In the genomic region with DNA sequence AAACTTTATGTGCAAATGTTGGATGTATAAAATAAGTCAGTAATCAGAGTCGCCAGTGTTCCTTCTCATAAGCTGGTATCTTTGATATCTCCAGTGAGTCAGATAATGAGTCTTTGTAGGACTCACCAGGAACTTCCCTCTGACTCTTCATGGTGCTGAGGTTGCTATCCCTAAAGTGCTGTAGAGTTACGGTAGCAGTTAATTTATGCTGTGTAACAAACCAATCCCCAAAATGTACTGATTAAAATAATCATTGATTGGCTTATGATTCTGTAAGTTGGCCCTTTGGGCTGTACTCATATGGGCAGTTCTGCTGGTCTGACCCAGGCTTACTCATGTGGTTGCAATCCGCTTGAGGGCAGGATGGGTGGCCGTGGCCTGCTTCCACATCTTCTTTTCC, we compare ENCODE assay signal across 23 cellular contexts. TPM values are rescaled to one million over a fixed set of nuclear protein-coding genes. Genes with fewer than 3 reads are reported as not detected.
DNase-seq lines count a peak whose midpoint lies in the region; FAIRE-seq and TF ChIP-seq lines count a peak whose summit lies in the region.
"Had no signal": no experiment of that assay in that cellular context is flagged by ENCODE, and none has a peak within 500 bp of the region (broad histone marks: within the 10 kb centered on the region; RNA-seq: fewer than 3 reads in every experiment).

No MANE protein-coding gene starts in this region.

- dilution Hi-C loops in mammary epithelial cell (cut with HindIII; ENCODE audit: low sequenced_read_pairs): no loop called here
- dilution Hi-C loops in keratinocyte (cut with MboI; ENCODE audit: extremely low pct_ligation_motif_present, low sequenced_read_pairs): no loop called here

- in situ Hi-C loops in mammary epithelial cell (cut with MboI; ENCODE audit: low sequenced_read_pairs in 2 of 2): loop anchor here in 1 of 2 donors (25.0 kb wide), 1 partner anchor 688 kb away; no protein-coding TSS in a partner anchor

- H3K79me2 ChIP-seq in mammary epithelial cell (ENCODE audit: insufficient read depth, low read length) (no peaks in the 10 kb centered on the region), keratinocyte (ENCODE audit: control insufficient read depth, insufficient read depth, low read length) (no peaks in the 10 kb centered on the region)

- intact Hi-C loops in mammary epithelial cell (cut with micrococcal nuclease): no loop called here
- intact Hi-C loops in MCF 10A (cut with micrococcal nuclease): no loop called here
- intact Hi-C loops in head of caudate nucleus (cut with DNase I): no loop called here

- H3K4me1 ChIP-seq in mammary epithelial cell (ENCODE audit: insufficient read depth, low read length): peaks cover 6% of the 10 kb centered on the region
- H3K4me1 ChIP-seq in keratinocyte (ENCODE audit: control insufficient read depth, extremely low read depth, insufficient read depth, low read length): peaks cover 8% of the 10 kb centered on the region
- H3K4me1 ChIP-seq: A549, HAP-1 had no signal

- no peaks in the 10 kb centered on the region for H3K9me3 ChIP-seq in mammary epithelial cell (replicated peaks; ENCODE audit: insufficient read depth, low read length)
- no peaks in the 10 kb centered on the region for H3K9me3 ChIP-seq in keratinocyte (ENCODE audit: control insufficient read depth, low read depth, low read length)
- H3K9me3 ChIP-seq: A549, HAP-1 had no signal

- CTCF ChIA-PET in mammary epithelial cell (lab: Charles Lee; ENCODE audit: low non-redundant PET): no interaction called here
- CTCF ChIA-PET in MCF 10A (lab: Yijun Ruan, JAX): no interaction called here

- H3K9me3 Mint-ChIP-seq in MCF 10A (ENCODE audit: unreplicated experiment): no peaks in the 10 kb centered on the region
- H3K9me3 Mint-ChIP-seq: CD4-positive, CD25-positive, alpha-beta regulatory T cell; CD8-positive, alpha-beta T cell; GM23338 had no signal

- H3K4me2 ChIP-seq in mammary epithelial cell (ENCODE audit: insufficient read depth, low read depth, low read length) (no peak overlapping the region), keratinocyte (ENCODE audit: control insufficient read depth, extremely low read depth, insufficient read depth, low read depth, low read length) (no peak overlapping the region)
- H3K4me2 ChIP-seq: A549, GM23338 had no signal

- H3K4me3 Mint-ChIP-seq in MCF 10A (ENCODE audit: unreplicated experiment): no peak overlapping the region
- H3K4me3 Mint-ChIP-seq: CD4-positive, CD25-positive, alpha-beta regulatory T cell; CD8-positive, alpha-beta T cell; GM23338 had no signal

- TF ChIP-seq CTCF in mammary epithelial cell (conservative IDR thresholded peaks at IDR 0.05 in 1 of 2, IDR thresholded peaks at IDR 0.05 in 1 of 2; ENCODE audit: extremely low read depth in 1 of 2, insufficient read depth in 1 of 2, low read depth in 1 of 2, low read length in 2 of 2): no peak
- no peak for TF ChIP-seq CTCF in MCF 10A (IDR thresholded peaks at IDR 0.05; ENCODE audit: unreplicated experiment)
- no peak for TF ChIP-seq CTCF in epithelial cell of esophagus (IDR thresholded peaks at IDR 0.05; ENCODE audit: insufficient read depth, low read depth, low read length, missing control alignments)
- no peak for TF ChIP-seq CTCF in keratinocyte (optimal IDR thresholded peaks at IDR 0.05 in 1 of 3, IDR thresholded peaks at IDR 0.05 in 1 of 3, conservative IDR thresholded peaks at IDR 0.05 in 1 of 3; ENCODE audit: extremely low read depth in 1 of 3, insufficient read depth in 2 of 3, low read length in 3 of 3)
- TF ChIP-seq CTCF in D721Med (IDR thresholded peaks at IDR 0.05; ENCODE audit: insufficient read depth, missing control alignments): no peak

- no peaks in the 10 kb centered on the region for H3K4me1 Mint-ChIP-seq in MCF 10A (ENCODE audit: insufficient read depth, unreplicated experiment)
- H3K4me1 Mint-ChIP-seq: CD4-positive, CD25-positive, alpha-beta regulatory T cell had no signal

- no peaks in the 10 kb centered on the region for H3K9me1 ChIP-seq in keratinocyte (ENCODE audit: control insufficient read depth, extremely low read depth, insufficient read depth, low read length)

- 84% methylated on average over 4 of the region's 4 CpGs for WGBS in mammary epithelial cell (ENCODE audit: low coverage, missing lambda C conversion rate)

- no peaks in the 10 kb centered on the region for H3K27me3 Mint-ChIP-seq in MCF 10A (ENCODE audit: insufficient read depth, unreplicated experiment)
- H3K27me3 Mint-ChIP-seq: CD4-positive, CD25-positive, alpha-beta regulatory T cell had no signal

- POLR2A ChIA-PET in MCF 10A (lab: Yijun Ruan, JAX): no interaction called here

- DNase-seq in mammary epithelial cell (peak; percentile 45), MCF 10A (ENCODE audit: unreplicated experiment) (no peak), RKO (ENCODE audit: low spot score) (peak; percentile 19), epithelial cell of esophagus (ENCODE audit: low read depth) (peak; percentile 52), keratinocyte (ENCODE audit: low read depth, low spot score) (no peak), GOT3 (lab: John Stamatoyannopoulos, UW) (no peak), head of caudate nucleus (no peak), D721Med (ENCODE audit: insufficient read length, low spot score) (no peak)
- DNase-seq: ACHN; AML-193; C1 segment of cervical spinal cord; CD4-positive, CD25-positive, alpha-beta regulatory T cell; CD8-positive, alpha-beta T cell; DMS53; DMS79 treated with DMSO at 0.1 percent for 48 hours had no signal

- FAIRE-seq in keratinocyte (lab: Jason Lieb, UNC) (peak; percentile 60), D721Med (lab: Jason Lieb, UNC) (no peak)
- FAIRE-seq: A549, G401.6, GM12878, GM19239, H54 had no signal

- H3K36me3 ChIP-seq in mammary epithelial cell (ENCODE audit: insufficient read depth, low read length) (no peaks in the 10 kb centered on the region), keratinocyte (ENCODE audit: control insufficient read depth in 2 of 2, extremely low read depth in 1 of 2, insufficient read depth in 2 of 2, low read length in 2 of 2) (no peaks in the 10 kb centered on the region)
- H3K36me3 ChIP-seq: HAP-1 had no signal

- BruUV-seq in mammary epithelial cell (replicated peaks; lab: Mats Ljungman, UMichigan) (no TSS peak), MCF 10A (replicated peaks; lab: Mats Ljungman, UMichigan) (no TSS peak)

- H4K20me1 ChIP-seq in mammary epithelial cell (ENCODE audit: insufficient read depth, low read length): no peaks in the 10 kb centered on the region
- no peaks in the 10 kb centered on the region for H4K20me1 ChIP-seq in keratinocyte (ENCODE audit: control insufficient read depth, extremely low read depth, insufficient read depth, low read length)

- no peak overlapping the region for H2AFZ ChIP-seq in mammary epithelial cell (ENCODE audit: low read depth, low read length)
- H2AFZ ChIP-seq in keratinocyte (ENCODE audit: control insufficient read depth, low read length): no peak overlapping the region
- H2AFZ ChIP-seq: GM23338 had no signal

- H3K4me3 ChIP-seq in mammary epithelial cell (replicated peaks in 1 of 3; ENCODE audit: insufficient read depth in 1 of 3, low read depth in 2 of 3, low read length in 3 of 3) (no peak overlapping the region), epithelial cell of esophagus (ENCODE audit: low read length) (no peak overlapping the region), keratinocyte (ENCODE audit: control insufficient read depth in 2 of 3, extremely low read depth in 1 of 3, insufficient read depth in 2 of 3, low read depth in 1 of 3, low read length in 3 of 3) (no peak overlapping the region)
- H3K4me3 ChIP-seq: A549, GM12878, GM23338, HAP-1 had no signal

- H3K9ac ChIP-seq in mammary epithelial cell (ENCODE audit: insufficient read depth, low read length): no peak overlapping the region
- no peak overlapping the region for H3K9ac ChIP-seq in keratinocyte (ENCODE audit: control insufficient read depth, extremely low read depth, insufficient read depth, low read length)

- H3K27ac Mint-ChIP-seq in MCF 10A (ENCODE audit: low read depth, unreplicated experiment): no peak overlapping the region
- H3K27ac Mint-ChIP-seq: CD4-positive, CD25-positive, alpha-beta regulatory T cell; CD8-positive, alpha-beta T cell; GM23338 had no signal

- H3K27ac ChIP-seq in mammary epithelial cell (ENCODE audit: insufficient read depth, low read depth, low read length): no peak overlapping the region
- H3K27ac ChIP-seq in keratinocyte (ENCODE audit: control insufficient read depth, insufficient read depth, low read length): no peak overlapping the region
- H3K27ac ChIP-seq: 22Rv1, A549 had no signal

- peaks cover 4% of the 10 kb centered on the region for H3K36me3 Mint-ChIP-seq in MCF 10A (ENCODE audit: insufficient read depth, unreplicated experiment)
- H3K36me3 Mint-ChIP-seq: CD4-positive, CD25-positive, alpha-beta regulatory T cell; CD8-positive, alpha-beta T cell had no signal

- H3K27me3 ChIP-seq in mammary epithelial cell (ENCODE audit: insufficient read depth, low read length) (no peaks in the 10 kb centered on the region), keratinocyte (ENCODE audit: control insufficient read depth, extremely low read depth, insufficient read depth, low read length) (no peaks in the 10 kb centered on the region)

RNA-seq across cellular contexts. Expression of a gene that starts 43.8 kb away (rescaled TPM):
- total RNA-seq in mammary epithelial cell (10 to 100 TPM; 20.4 to 23.2 TPM), MCF 10A (2022) (17.7 and 24.1 TPM in 2 replicates)
- polyA plus RNA-seq in mammary epithelial cell (13.0 TPM), keratinocyte (11.4 to 17.4 TPM (median 12.6 TPM) in 3 replicates)
- polyA minus RNA-seq in mammary epithelial cell (0.78 TPM), keratinocyte (10.9 to 12.2 TPM (median 11.1 TPM) in 3 replicates)
- polyA plus RNA-seq in keratinocyte (2011; ENCODE audit: low read depth): 6.3 TPM
- polyA plus RNA-seq in keratinocyte (2011; cell fraction: cytosol; rRNA removed): 11.9 and 19.3 TPM in 2 replicates
- polyA plus RNA-seq in keratinocyte (2011; cell fraction: nucleus; rRNA removed): 11.2 and 11.3 TPM in 2 replicates
- polyA plus RNA-seq in keratinocyte (2012; ENCODE audit: low replicate concordance): 16.0 TPM in 2 replicates
- polyA minus RNA-seq in keratinocyte (2011; cell fraction: cytosol; rRNA and poly(A)+ RNA removed): 24.0 TPM
- 9.2 and 11.0 TPM in 2 replicates for polyA minus RNA-seq in keratinocyte (2011; cell fraction: nucleus; rRNA and poly(A)+ RNA removed)

RNA-seq across cellular contexts. Expression of a gene that starts 43.9 kb away (rescaled TPM):
- total RNA-seq in mammary epithelial cell: 10 to 100 TPM; 11.0 to 11.2 TPM
- polyA plus RNA-seq in mammary epithelial cell: 3.6 TPM
- polyA minus RNA-seq in mammary epithelial cell: 1.2 TPM
- total RNA-seq in MCF 10A (2022): 9.7 and 11.1 TPM in 2 replicates
- polyA plus RNA-seq in keratinocyte: 6.9 to 9.9 TPM (median 7.0 TPM) in 3 replicates
- 7.0 TPM for polyA plus RNA-seq in keratinocyte (2011; ENCODE audit: low read depth)
- 4.9 and 7.5 TPM in 2 replicates for polyA plus RNA-seq in keratinocyte (2011; cell fraction: cytosol; rRNA removed)
- 10.0 and 14.2 TPM in 2 replicates for polyA plus RNA-seq in keratinocyte (2011; cell fraction: nucleus; rRNA removed)
- 6.1 and 6.4 TPM in 2 replicates for polyA plus RNA-seq in keratinocyte (2012; ENCODE audit: low replicate concordance)
- polyA minus RNA-seq in keratinocyte: 1.5 to 6.8 TPM (median 2.9 TPM) in 3 replicates
- 3.1 TPM for polyA minus RNA-seq in keratinocyte (2011; cell fraction: cytosol; rRNA and poly(A)+ RNA removed)
- 4.0 and 7.7 TPM in 2 replicates for polyA minus RNA-seq in keratinocyte (2011; cell fraction: nucleus; rRNA and poly(A)+ RNA removed)

Comparison
In these comparisons a context has a peak if more than half of its experiments do, and no peak if none do; other contexts are left out.
1. DNase-seq: peak in mammary epithelial cell (single experiment), RKO (single experiment) and epithelial cell of esophagus (single experiment); none in MCF 10A (single experiment), keratinocyte (single experiment), GOT3 (single experiment), head of caudate nucleus (0 of 42) and D721Med (single experiment).